25 cellular contexts compared by ENCODE assay signal in genomic region chr11:115895594-115895993, GRCh38.
"Had no signal": no experiment of that assay in that cellular context is flagged by ENCODE, and none has a peak within 500 bp of the region (broad histone marks: within the 10 kb centered on the region; RNA-seq: fewer than 3 reads in every experiment).

No MANE protein-coding gene starts in this region.

- H3K79me2 ChIP-seq: parathyroid adenoma had no signal

- H3K36me3 ChIP-seq: gastroesophageal sphincter, right lobe of liver, spleen, tibial artery had no signal

- H3K4me3 Mint-ChIP-seq: immature natural killer cell; naive B cell; nephron; stimulated activated memory B cell treated with anti-CD40 and anti-IgM and Interleukin-4, amounts not matched to agents 10 μg/mL and 1 μg/mL and 100 μg/mL, for 72 hours; stimulated activated naive CD8-positive, alpha-beta T cell treated with anti-CD3 and anti-CD28 coated beads, Interleukin-15, Interleukin-2, amounts not matched to agents 100 ng/mL and 50 ng/mL, for 24 hours had no signal

- FAIRE-seq: endometrium, keratinocyte had no signal

- H3K4me3 ChIP-seq: gastroesophageal sphincter, lung, psoas muscle, right lobe of liver, spleen, tibial artery had no signal

- H3K27me3 Mint-ChIP-seq: naive B cell; stimulated activated memory B cell treated with anti-CD40 and anti-IgM and Interleukin-4, amounts not matched to agents 10 μg/mL and 1 μg/mL and 100 μg/mL, for 72 hours; stimulated activated naive CD8-positive, alpha-beta T cell treated with anti-CD3 and anti-CD28 coated beads, Interleukin-15, Interleukin-2, amounts not matched to agents 100 ng/mL and 50 ng/mL, for 24 hours had no signal

- H2AFZ ChIP-seq: parathyroid adenoma had no signal

- H3K9ac ChIP-seq: parathyroid adenoma had no signal

- H3K27me3 ChIP-seq: gastroesophageal sphincter, right lobe of liver, spleen, tibial artery had no signal

- DNase-seq: effector memory CD4-positive, alpha-beta T cell; glutamatergic neuron; immature natural killer cell; left colon; left ventricle myocardium superior; mesendoderm; naive B cell; occipital lobe; psoas muscle; retina; right lobe of liver; spleen; stimulated activated CD4-positive, alpha-beta T cell treated with anti-CD3 and anti-CD28 coated beads, Interleukin-15, amount 100 ng/mL, for 24 hours; stimulated activated CD4-positive, alpha-beta T cell treated with anti-CD3 and anti-CD28 coated beads, Interleukin-1b, Interleukin-23, amount 100 ng/mL, for 48 hours; stimulated activated CD4-positive, alpha-beta T cell treated with anti-CD3 and anti-CD28 coated beads, Interleukin-4, amount 100 ng/mL, for 24 hours; tibial artery had no signal

- H3K27ac Mint-ChIP-seq: immature natural killer cell; naive B cell; nephron; stimulated activated memory B cell treated with anti-CD40 and anti-IgM and Interleukin-4, amounts not matched to agents 10 μg/mL and 1 μg/mL and 100 μg/mL, for 72 hours; stimulated activated naive CD8-positive, alpha-beta T cell treated with anti-CD3 and anti-CD28 coated beads, Interleukin-15, Interleukin-2, amounts not matched to agents 100 ng/mL and 50 ng/mL, for 24 hours had no signal

- ATAC-seq: esophagus mucosa; gastroesophageal sphincter; left colon; left ventricle myocardium superior; psoas muscle; right lobe of liver; stimulated activated memory B cell treated with anti-CD40 and anti-IgM and Interleukin-4, amounts not matched to agents 10 μg/mL and 1 μg/mL and 100 μg/mL, for 72 hours had no signal

- H3K9me3 ChIP-seq: gastroesophageal sphincter, psoas muscle, right lobe of liver, spleen, tibial artery had no signal

- H3K9me3 Mint-ChIP-seq: nephron had no signal

- H3K4me1 ChIP-seq: gastroesophageal sphincter, parathyroid adenoma, psoas muscle, right lobe of liver, spleen, tibial artery had no signal

- H3K36me3 Mint-ChIP-seq: immature natural killer cell; naive B cell; stimulated activated memory B cell treated with anti-CD40 and anti-IgM and Interleukin-4, amounts not matched to agents 10 μg/mL and 1 μg/mL and 100 μg/mL, for 72 hours had no signal

- H3K4me1 Mint-ChIP-seq: immature natural killer cell; naive B cell; nephron; stimulated activated memory B cell treated with anti-CD40 and anti-IgM and Interleukin-4, amounts not matched to agents 10 μg/mL and 1 μg/mL and 100 μg/mL, for 72 hours had no signal

- H3K27ac ChIP-seq: gastroesophageal sphincter, parathyroid adenoma, psoas muscle, right lobe of liver, spleen, tibial artery had no signal
